Comparison of ENCODE assay signal across 8 cellular contexts in genomic region chr6:75296811-75297779, GRCh38. TPM values are rescaled to one million over a fixed set of nuclear protein-coding genes. Genes with fewer than 3 reads are reported as not detected.
DNase-seq lines count a peak whose midpoint lies in the region; ATAC-seq and TF ChIP-seq lines count a peak whose summit lies in the region.

No MANE protein-coding gene starts in this region.

- TF ChIP-seq CTCF in HCT116 (IDR thresholded peaks at IDR 0.05 in 2 of 3, conservative IDR thresholded peaks at IDR 0.05 in 1 of 3; ENCODE audit: borderline replicate concordance in 1 of 3, insufficient read depth in 1 of 3, low read depth in 2 of 3, low read length in 2 of 3): peak; percentile 55 to 75 (median 72)
- peak; percentile 35 for TF ChIP-seq CTCF in foreskin fibroblast (IDR thresholded peaks at IDR 0.05; ENCODE audit: low read depth, low read length)
- peak; percentile 87 for TF ChIP-seq CTCF in progenitor cell of endocrine pancreas (IDR thresholded peaks at IDR 0.05; ENCODE audit: unreplicated experiment)

- H3K4me1 Mint-ChIP-seq in progenitor cell of endocrine pancreas (ENCODE audit: low read depth): no peaks in the 10 kb centered on the region

- H3K4me1 ChIP-seq in HCT116 (ENCODE audit: control insufficient read depth in 1 of 2, insufficient read depth in 2 of 2, low read length in 2 of 2): no peaks in the 10 kb centered on the region

- no peak for TF ChIP-seq POLR2A in HCT116 (IDR thresholded peaks at IDR 0.05; ENCODE audit: borderline replicate concordance, extremely low read depth, insufficient read depth, insufficient read length)

- DNase-seq in DMS79 treated with DMSO at 0.1 percent for 48 hours (lab: John Stamatoyannopoulos, UW) (peak; percentile 71), DMS79 (lab: John Stamatoyannopoulos, UW) (no peak), HCT116 (ENCODE audit: low read depth, low spot score) (peak; percentile 65), NCI-H1092 treated with DMSO at 0.1 percent for 48 hours (lab: John Stamatoyannopoulos, UW) (peak; percentile 30), SW480 (ENCODE audit: low spot score) (peak; percentile 49), foreskin fibroblast (peak; percentile 51 to 78), progenitor cell of endocrine pancreas (ENCODE audit: low spot score, unreplicated experiment) (no peak)
- no peak for DNase-seq in activated CD4-positive, alpha-beta T cell treated with anti-CD3 and anti-CD28 coated beads, Interleukin-2, amount 50 U/mL, for 48 hours

- H2AFZ ChIP-seq in HCT116 (ENCODE audit: low read depth, low read length, poor library complexity, severe bottlenecking): no peak overlapping the region

- no peak overlapping the region for H3K4me3 Mint-ChIP-seq in progenitor cell of endocrine pancreas (ENCODE audit: low read depth)

- ATAC-seq in HCT116: peak; percentile 72

- RAD21 ChIA-PET in HCT116 (lab: Charles Lee; ENCODE audit: low non-redundant PET in 1 of 2, low total read pairs in 2 of 2, uncharacterized antibody in 2 of 2, unreplicated experiment in 2 of 2): interaction anchor here (0.7 to 1.1 kb wide), 3 partner anchors 71 to 318 kb away, joined by 3 to 4 read pairs (median 3); no protein-coding TSS in a partner anchor

- no peaks in the 10 kb centered on the region for H3K27me3 Mint-ChIP-seq in progenitor cell of endocrine pancreas

- BruUV-seq in HCT116 (replicated peaks; lab: Mats Ljungman, UMichigan): no TSS peak

- no peak overlapping the region for H3K4me3 ChIP-seq in HCT116 (replicated peaks in 1 of 2; ENCODE audit: low read depth in 1 of 2, low read length in 2 of 2)
- H3K4me3 ChIP-seq in foreskin fibroblast (ENCODE audit: low read depth in 1 of 2, low read length in 2 of 2): no peak overlapping the region

- H3K27ac ChIP-seq in HCT116 (ENCODE audit: low read depth, low read length): no peak overlapping the region

- no peaks in the 10 kb centered on the region for H3K79me2 ChIP-seq in HCT116 (ENCODE audit: insufficient read depth, low read length)

- no peaks in the 10 kb centered on the region for H3K9me2 ChIP-seq in HCT116 (ENCODE audit: insufficient read depth)

- POLR2A ChIA-PET in HCT116 (lab: Charles Lee): no interaction called here

- H3K9me3 Mint-ChIP-seq in progenitor cell of endocrine pancreas (ENCODE audit: low read depth): no peaks in the 10 kb centered on the region

- H3K4me2 ChIP-seq in HCT116 (ENCODE audit: low read length): no peak overlapping the region

- CTCF ChIA-PET in HCT116 (lab: Charles Lee): interaction anchor here (0.6 to 2.4 kb wide), 15 partner anchors 8 to 373 kb away, joined by 3 to 10 read pairs (median 4); partner anchors contain the start of gene TMEM30A

- no peaks in the 10 kb centered on the region for H3K27me3 ChIP-seq in HCT116 (ENCODE audit: insufficient read depth, low read length)

- no peaks in the 10 kb centered on the region for H3K36me3 ChIP-seq in HCT116 (ENCODE audit: control insufficient read depth in 1 of 2, insufficient read depth in 2 of 2, low read length in 2 of 2)

- no peaks in the 10 kb centered on the region for H3K36me3 Mint-ChIP-seq in progenitor cell of endocrine pancreas (ENCODE audit: insufficient read depth)

- intact Hi-C loops in HCT116 (cut with micrococcal nuclease): loop anchor here (1.0 kb wide), 1 partner anchor 229 kb away; no protein-coding TSS in a partner anchor

- no peaks in the 10 kb centered on the region for H4K20me1 ChIP-seq in HCT116 (ENCODE audit: insufficient read depth)

- peak; percentile 79 for TF ChIP-seq RAD21 in HCT116 (IDR thresholded peaks at IDR 0.05; ENCODE audit: low read depth)

- H3K9ac ChIP-seq in HCT116 (ENCODE audit: low read length): no peak overlapping the region

- H3K9me3 ChIP-seq in HCT116 (ENCODE audit: control insufficient read depth in 1 of 2, insufficient read depth in 1 of 2, low read depth in 1 of 2, low read length in 2 of 2): no peaks in the 10 kb centered on the region

- H3K27ac Mint-ChIP-seq in progenitor cell of endocrine pancreas: no peak overlapping the region

TF ChIP-seq in HCT116, 20 proteins besides CTCF, POLR2A, EP300 and RAD21:
- TF ChIP-seq CBX3 (IDR thresholded peaks at IDR 0.05; ENCODE audit: low read depth) (no peak), CEBPB (IDR thresholded peaks at IDR 0.05; ENCODE audit: low read depth) (no peak), ZFX (IDR thresholded peaks at IDR 0.05) (no peak), MAX (IDR thresholded peaks at IDR 0.05) (no peak), ZNF274 (IDR thresholded peaks at IDR 0.05; ENCODE audit: low read depth, low read length) (no peak), FOSL1 (IDR thresholded peaks at IDR 0.05; ENCODE audit: low read depth) (no peak), EZH2phosphoT487 (IDR thresholded peaks at IDR 0.05; ENCODE audit: borderline replicate concordance) (no peak), EZH2 (IDR thresholded peaks at IDR 0.05) (no peak), REST (IDR thresholded peaks at IDR 0.05; ENCODE audit: low read depth) (no peak), JUND (IDR thresholded peaks at IDR 0.05) (no peak), ELF1 (IDR thresholded peaks at IDR 0.05; ENCODE audit: borderline replicate concordance, low read depth) (no peak), YY1 (IDR thresholded peaks at IDR 0.05; ENCODE audit: extremely low read depth, insufficient replicate concordance, low read depth, low read length) (no peak)
TF ChIP-seq in HCT116: peak in this region for 0.

RNA-seq across cellular contexts. Expression of gene TMEM30A, which starts 12.5 kb away (rescaled TPM):
- total RNA-seq in HCT116 (2021; ENCODE audit: unreplicated experiment) (73.4 TPM), progenitor cell of endocrine pancreas (74.4 and 77.2 TPM in 2 replicates)
- polyA plus RNA-seq in HCT116 (2012): 29.3 and 31.2 TPM in 2 replicates

RNA-seq across cellular contexts. Expression of gene COX7A2, which starts 53.5 kb away (rescaled TPM):
- total RNA-seq in HCT116 (2021; ENCODE audit: unreplicated experiment): 600 TPM
- 297 and 388 TPM in 2 replicates for polyA plus RNA-seq in HCT116 (2012)
- total RNA-seq in progenitor cell of endocrine pancreas: 311 and 314 TPM in 2 replicates

Comparison
In these comparisons a context has a peak if more than half of its experiments do, and no peak if none do; other contexts are left out.
1. DNase-seq: peak in DMS79 treated with DMSO at 0.1 percent for 48 hours (single experiment), HCT116 (single experiment), NCI-H1092 treated with DMSO at 0.1 percent for 48 hours (single experiment), SW480 (single experiment) and foreskin fibroblast (2 of 2); none in DMS79 (single experiment), progenitor cell of endocrine pancreas (single experiment) and activated CD4-positive, alpha-beta T cell treated with anti-CD3 and anti-CD28 coated beads, Interleukin-2, amount 50 U/mL, for 48 hours (0 of 2).
2. CTCF ChIP-seq: peak in every context shown above with its lines; median percentile 87 in progenitor cell of endocrine pancreas; 72 in HCT116; 35 in foreskin fibroblast.